Comparison of ENCODE assay signal across 7 cellular contexts in genomic region chr4:86393762-86394161, GRCh38. TPM values are rescaled to one million over a fixed set of nuclear protein-coding genes. Genes with fewer than 3 reads are reported as not detected.
"Had no signal": no experiment of that assay in that cellular context is flagged by ENCODE, and none has a peak within 500 bp of the region (broad histone marks: within the 10 kb centered on the region; RNA-seq: fewer than 3 reads in every experiment).

No MANE protein-coding gene starts in this region.

RNA-seq across cellular contexts. Expression of gene MAPK10, which starts 33.9 kb away (rescaled TPM):
- total RNA-seq: activated CD4-positive, alpha-beta memory T cell treated with anti-CD3 and anti-CD28 coated beads for 36 hours; activated CD4-positive, alpha-beta T cell treated with anti-CD3 and anti-CD28 coated beads, Interleukin-2, amount 10 ng/mL, durations not matched to agents 24 days and 14 days; activated CD8-positive, alpha-beta memory T cell treated with anti-CD3 and anti-CD28 coated beads for 36 hours; activated CD8-positive, alpha-beta T cell treated with anti-CD3 and anti-CD28 coated beads for 36 hours; activated naive CD4-positive, alpha-beta T cell treated with anti-CD3 and anti-CD28 coated beads for 36 hours; activated naive CD4-positive, alpha-beta T cell treated with anti-CD3 and anti-CD28 coated beads, Interleukin-2, amount 50 U/mL, for 72 hours; activated T-helper 1 cell treated with anti-CD3 and anti-CD28 coated beads, Interleukin-12 subunit alpha, Interleukin-12 subunit beta, Interleukin-2, Interleukin-4 antibody, amounts not matched to agents 30 ng/mL and 10 ng/mL and 1 ng/mL, durations not matched to agents 14 hours and 24 hours and 36 hours had no signal
